ENCODE assay signal across 20 cellular contexts in genomic region chr12:79895804-79896203, GRCh38.
"Had no signal": no experiment of that assay in that cellular context is flagged by ENCODE, and none has a peak within 500 bp of the region (broad histone marks: within the 10 kb centered on the region; RNA-seq: fewer than 3 reads in every experiment).

No MANE protein-coding gene starts in this region.

- H3K4me1 ChIP-seq: parathyroid adenoma had no signal

- H3K36me3 Mint-ChIP-seq: natural killer cell had no signal

- H3K27ac ChIP-seq: body of pancreas, coronary artery, gastrocnemius medialis, parathyroid adenoma, suprapubic skin had no signal

- H3K4me3 ChIP-seq: body of pancreas, coronary artery, gastrocnemius medialis, suprapubic skin had no signal

- H3K36me3 ChIP-seq: gastrocnemius medialis, suprapubic skin had no signal

- H3K27me3 ChIP-seq: body of pancreas, gastrocnemius medialis, suprapubic skin had no signal

- H3K27me3 Mint-ChIP-seq: activated CD4-positive, alpha-beta T cell treated with anti-CD3 and anti-CD28 coated beads, Interleukin-2, amount 10 ng/mL, durations not matched to agents 7 days and 5 days; activated naive CD8-positive, alpha-beta T cell treated with anti-CD3 and anti-CD28 coated beads, Interleukin-2, amount 10 ng/mL, durations not matched to agents 7 days and 5 days; memory B cell; stimulated activated naive CD8-positive, alpha-beta T cell treated with anti-CD3 and anti-CD28 coated beads, Interleukin-15, amount 100 ng/mL, for 72 hours had no signal

- ATAC-seq: activated CD8-positive, alpha-beta T cell treated with anti-CD3 and anti-CD28 coated beads, Interleukin-2, amount 10 ng/mL, durations not matched to agents 7 days and 5 days; body of pancreas; gastrocnemius medialis; left ventricle myocardium superior; natural killer cell; stimulated activated naive CD8-positive, alpha-beta T cell treated with anti-CD3 and anti-CD28 coated beads, Interleukin-15, amount 100 ng/mL, for 72 hours had no signal

- H3K4me3 Mint-ChIP-seq: activated CD4-positive, alpha-beta T cell treated with anti-CD3 and anti-CD28 coated beads, Interleukin-2, amount 10 ng/mL, durations not matched to agents 7 days and 5 days; activated CD8-positive, alpha-beta T cell treated with anti-CD3 and anti-CD28 coated beads, Interleukin-2, amount 10 ng/mL, durations not matched to agents 7 days and 5 days; activated naive CD8-positive, alpha-beta T cell treated with anti-CD3 and anti-CD28 coated beads, Interleukin-2, amount 10 ng/mL, durations not matched to agents 7 days and 5 days; memory B cell; natural killer cell; stimulated activated naive CD8-positive, alpha-beta T cell treated with anti-CD3 and anti-CD28 coated beads, Interleukin-15, amount 100 ng/mL, for 72 hours had no signal

- H3K9me3 Mint-ChIP-seq: activated CD4-positive, alpha-beta T cell treated with anti-CD3 and anti-CD28 coated beads, Interleukin-2, amount 10 ng/mL, durations not matched to agents 7 days and 5 days; natural killer cell had no signal

- H3K27ac Mint-ChIP-seq: activated CD4-positive, alpha-beta T cell treated with anti-CD3 and anti-CD28 coated beads, Interleukin-2, amount 10 ng/mL, durations not matched to agents 7 days and 5 days; activated CD8-positive, alpha-beta T cell treated with anti-CD3 and anti-CD28 coated beads, Interleukin-2, amount 10 ng/mL, durations not matched to agents 7 days and 5 days; activated naive CD8-positive, alpha-beta T cell treated with anti-CD3 and anti-CD28 coated beads, Interleukin-2, amount 10 ng/mL, durations not matched to agents 7 days and 5 days; memory B cell; stimulated activated naive CD8-positive, alpha-beta T cell treated with anti-CD3 and anti-CD28 coated beads, Interleukin-15, amount 100 ng/mL, for 72 hours had no signal

- DNase-seq: activated CD4-positive, alpha-beta T cell treated with anti-CD3 and anti-CD28 coated beads, Interleukin-2, amount 10 ng/mL, durations not matched to agents 7 days and 5 days; activated CD8-positive, alpha-beta T cell treated with anti-CD3 and anti-CD28 coated beads, Interleukin-2, amount 10 ng/mL, durations not matched to agents 7 days and 5 days; activated effector memory CD4-positive, alpha-beta T cell treated with anti-CD3 and anti-CD28 coated beads, Interleukin-2, amount 50 U/mL, for 16 hours; activated naive CD8-positive, alpha-beta T cell treated with anti-CD3 and anti-CD28 coated beads, Interleukin-2, amount 10 ng/mL, durations not matched to agents 7 days and 5 days; activated T-cell treated with anti-CD3 and anti-CD28 coated beads, Interleukin-2, amount 50 U/mL, for 48 hours; amygdala; body of pancreas; central memory CD4-positive, alpha-beta T cell; gastrocnemius medialis; left ventricle myocardium superior; natural killer cell; stimulated activated CD4-positive, alpha-beta T cell treated with anti-CD3 and anti-CD28 coated beads, Interleukin-2, amount 100 ng/mL, for 24 hours; stimulated activated naive CD8-positive, alpha-beta T cell treated with anti-CD3 and anti-CD28 coated beads, Interleukin-15, amount 100 ng/mL, for 72 hours; T-helper 1 cell; T1000; trophoblast cell had no signal

- H3K9me3 ChIP-seq: body of pancreas, gastrocnemius medialis, suprapubic skin had no signal
